In genomic region chr1:25343872-25344271, GRCh38 we compare ENCODE assay signal across 12 cellular contexts. TPM values are rescaled to one million over a fixed set of nuclear protein-coding genes. Genes with fewer than 3 reads are reported as not detected.
DNase-seq lines count a peak whose midpoint lies in the region; ATAC-seq and TF ChIP-seq lines count a peak whose summit lies in the region.
"Had no signal": no experiment of that assay in that cellular context is flagged by ENCODE, and none has a peak within 500 bp of the region (broad histone marks: within the 10 kb centered on the region; RNA-seq: fewer than 3 reads in every experiment).

No MANE protein-coding gene starts in this region.

- peaks cover 11% of the 10 kb centered on the region for H3K4me1 Mint-ChIP-seq in WTC11

- POLR2A ChIA-PET in AG04449 (lab: Yijun Ruan, JAX) (interaction anchor here (0.6 to 1.6 kb wide), 4 partner anchors 8 to 99 kb away, joined by 3 to 9 read pairs (median 4); partner anchors contain the start of gene RSRP1), WTC11 (lab: Charles Lee) (no interaction called here)

- H3K27me3 Mint-ChIP-seq in WTC11 (ENCODE audit: low read depth), result no peaks in the 10 kb centered on the region

- no peak overlapping the region for H3K4me3 Mint-ChIP-seq in WTC11

- peak overlapping the region; percentile 51; the same call in 1 of the 2 replicates for H3K27ac Mint-ChIP-seq in WTC11

- CTCF ChIA-PET in AG04449 (lab: Yijun Ruan, JAX), result interaction anchor here (1.5 to 1.7 kb wide), 2 partner anchors 177 to 468 kb away, joined by 4 to 5 read pairs; no protein-coding TSS in a partner anchor
- CTCF ChIA-PET in WTC11 (lab: Charles Lee), result no interaction called here

- H3K4me3 ChIP-seq in AG04449 (ENCODE audit: low read depth, low read length) (no peak overlapping the region), thyroid gland (replicated peaks in 1 of 3) (no peak overlapping the region), mucosa of descending colon (no peak overlapping the region)

- ATAC-seq in WTC11 (no peak), GM18520 (IDR thresholded peaks at IDR 0.05; ENCODE audit: unreplicated experiment) (no peak), mucosa of descending colon (no peak)

- intact Hi-C loops in thyroid gland (cut with DNase I) (loop anchor here (10.0 kb wide), 1 partner anchor 89 kb away; no protein-coding TSS in a partner anchor), mucosa of descending colon (cut with DNase I, micrococcal nuclease) (no loop called here)

- no peaks in the 10 kb centered on the region for H3K9me3 ChIP-seq in thyroid gland
- H3K9me3 ChIP-seq in mucosa of descending colon, result no peaks in the 10 kb centered on the region
- H3K9me3 ChIP-seq: neutrophil had no signal

- H3K4me1 ChIP-seq in thyroid gland, result peaks cover 13 to 15% of the 10 kb centered on the region in 2 donors
- H3K4me1 ChIP-seq in mucosa of descending colon (ENCODE audit: low read depth), result peaks cover 18% of the 10 kb centered on the region

- no peak overlapping the region for H3K27ac ChIP-seq in thyroid gland
- H3K27ac ChIP-seq: C4-2B, neutrophil had no signal

- DNase-seq in AG04449 (ENCODE audit: low read depth, low spot score), result peak; percentile 72
- DNase-seq in HCEC 1CT, result peak; percentile 77
- no peak for DNase-seq in WTC11 (ENCODE audit: low spot score)
- peak; percentile 79 for DNase-seq in glomerular visceral epithelial cell (ENCODE audit: extremely low spot score)
- DNase-seq in KG1 (lab: John Stamatoyannopoulos, UW), result no peak
- DNase-seq in thyroid gland, result no peak
- no peak for DNase-seq in mucosa of descending colon
- DNase-seq: NCI-H2029 treated with DMSO at 0.1 percent for 48 hours; stimulated activated naive CD4-positive, alpha-beta T cell had no signal

- 80 to 84% methylated on average over 4 of the region's 4 CpGs for WGBS in thyroid gland, 2 donors

- no peak for TF ChIP-seq POLR2A in thyroid gland (IDR thresholded peaks at IDR 0.05)

- peaks cover 18% of the 10 kb centered on the region for H3K36me3 Mint-ChIP-seq in WTC11

- no peaks in the 10 kb centered on the region for H3K27me3 ChIP-seq in thyroid gland
- H3K27me3 ChIP-seq: neutrophil had no signal

- TF ChIP-seq CTCF in AG04449 (IDR thresholded peaks at IDR 0.05; ENCODE audit: insufficient read depth, low read length, missing control alignments) (no peak), WTC11 (IDR thresholded peaks at IDR 0.05) (no peak), thyroid gland (IDR thresholded peaks at IDR 0.05) (no peak), mucosa of descending colon (IDR thresholded peaks at IDR 0.05) (no peak)

- H3K9me3 Mint-ChIP-seq in WTC11, result no peaks in the 10 kb centered on the region

- H3K36me3 ChIP-seq in thyroid gland, result peaks cover 0 to 8% of the 10 kb centered on the region in 2 donors
- H3K36me3 ChIP-seq in mucosa of descending colon (ENCODE audit: low read depth), result no peaks in the 10 kb centered on the region

TF ChIP-seq in WTC11, 78 proteins besides CTCF, POLR2A, EP300 and RAD21:
- TF ChIP-seq E2F1 (CRISPR knock-in tag; IDR thresholded peaks at IDR 0.05), result no peak
- no peak for TF ChIP-seq SMAD3 (CRISPR knock-in tag; IDR thresholded peaks at IDR 0.05; ENCODE audit: borderline replicate concordance)
- no peak for TF ChIP-seq NFATC4 (CRISPR knock-in tag; IDR thresholded peaks at IDR 0.05)
- TF ChIP-seq PRRX2 (CRISPR knock-in tag; IDR thresholded peaks at IDR 0.05), result no peak
- no peak for TF ChIP-seq TP53 (CRISPR knock-in tag; IDR thresholded peaks at IDR 0.05)
- no peak for TF ChIP-seq EMX1 (CRISPR knock-in tag; IDR thresholded peaks at IDR 0.05)
- no peak for TF ChIP-seq ZNF425 (CRISPR knock-in tag; conservative IDR thresholded peaks at IDR 0.05)
- TF ChIP-seq RELA (CRISPR knock-in tag; IDR thresholded peaks at IDR 0.05; ENCODE audit: borderline replicate concordance), result no peak
- TF ChIP-seq OVOL2 (CRISPR knock-in tag; IDR thresholded peaks at IDR 0.05; ENCODE audit: borderline replicate concordance), result no peak
- TF ChIP-seq RORB (CRISPR knock-in tag; IDR thresholded peaks at IDR 0.05), result no peak
- no peak for TF ChIP-seq SOX15 (CRISPR knock-in tag; IDR thresholded peaks at IDR 0.05)
- no peak for TF ChIP-seq ZNF263 (CRISPR knock-in tag; IDR thresholded peaks at IDR 0.05; ENCODE audit: low read depth)
- TF ChIP-seq NFE2L1 (CRISPR knock-in tag; IDR thresholded peaks at IDR 0.05), result no peak
- TF ChIP-seq MAX (CRISPR knock-in tag; IDR thresholded peaks at IDR 0.05), result no peak
- TF ChIP-seq PRDM15 (CRISPR knock-in tag; IDR thresholded peaks at IDR 0.05), result no peak
- no peak for TF ChIP-seq IRF2 (CRISPR knock-in tag; IDR thresholded peaks at IDR 0.05; ENCODE audit: borderline replicate concordance, low read depth)
- TF ChIP-seq ATF2 (CRISPR knock-in tag; IDR thresholded peaks at IDR 0.05; ENCODE audit: borderline replicate concordance, low read depth), result no peak
- no peak for TF ChIP-seq FOXP1 (CRISPR knock-in tag; IDR thresholded peaks at IDR 0.05; ENCODE audit: borderline replicate concordance)
- TF ChIP-seq ZNF138 (CRISPR knock-in tag; conservative IDR thresholded peaks at IDR 0.05), result no peak

RNA-seq across cellular contexts. Expression of gene TMEM50A, which starts 5.7 kb away (rescaled TPM):
- total RNA-seq in WTC11 (2021) (84.0 to 100 TPM (median 98.9 TPM) in 3 replicates), thyroid gland (10 to 100 TPM; 66.4 to 89.2 (median 78.5) TPM), mucosa of descending colon (100 to 1,000 TPM; 110 to 149 (median 134) TPM)

Comparison
In these comparisons a context has a peak if more than half of its experiments do, and no peak if none do; other contexts are left out.
1. DNase-seq: peak in AG04449 (single experiment), HCEC 1CT (single experiment) and glomerular visceral epithelial cell (single experiment); none in WTC11 (single experiment), KG1 (single experiment), thyroid gland (0 of 2) and mucosa of descending colon (0 of 3).